In the genomic region with DNA sequence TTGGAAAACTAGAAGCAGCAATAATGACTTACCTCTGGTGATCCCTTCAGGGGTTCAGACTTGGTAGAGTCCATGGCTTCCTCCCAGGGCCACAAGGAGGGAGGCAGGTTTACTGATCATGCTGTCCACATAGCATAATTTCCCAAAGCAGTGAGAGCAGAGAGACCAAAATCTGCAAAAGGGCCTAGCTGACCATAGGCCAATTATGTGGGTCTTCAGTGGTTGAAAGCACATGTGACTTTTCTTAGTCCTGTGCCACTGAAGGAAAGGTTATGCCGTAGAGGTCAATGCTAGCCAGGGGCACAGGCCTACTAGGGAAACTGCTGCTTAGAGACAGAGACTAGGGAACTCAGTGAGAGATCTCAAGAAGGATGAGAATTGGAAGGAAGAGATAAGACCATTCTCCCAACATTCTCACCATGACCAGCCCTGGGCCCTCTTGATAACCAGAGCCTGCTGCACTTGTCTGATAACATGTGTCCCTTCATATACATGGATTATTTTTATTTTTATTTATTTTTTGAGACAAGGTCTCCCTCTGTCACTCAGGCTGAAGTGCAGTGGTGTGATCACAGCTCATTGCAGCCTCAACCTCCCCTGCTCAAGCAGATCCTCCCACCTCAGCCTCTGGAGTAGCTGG, we compare ENCODE assay signal across 1 cellular context.
A peak's percentile ranks its signal among the peaks of the same experiment; 100 is the strongest.
TF ChIP-seq lines count a peak whose summit lies in the region.

No MANE protein-coding gene starts in this region.

TF ChIP-seq in K562, 482 proteins besides CTCF, POLR2A, EP300 and RAD21 (continued from another document and continues in another):
- TF ChIP-seq, protein P1, sequence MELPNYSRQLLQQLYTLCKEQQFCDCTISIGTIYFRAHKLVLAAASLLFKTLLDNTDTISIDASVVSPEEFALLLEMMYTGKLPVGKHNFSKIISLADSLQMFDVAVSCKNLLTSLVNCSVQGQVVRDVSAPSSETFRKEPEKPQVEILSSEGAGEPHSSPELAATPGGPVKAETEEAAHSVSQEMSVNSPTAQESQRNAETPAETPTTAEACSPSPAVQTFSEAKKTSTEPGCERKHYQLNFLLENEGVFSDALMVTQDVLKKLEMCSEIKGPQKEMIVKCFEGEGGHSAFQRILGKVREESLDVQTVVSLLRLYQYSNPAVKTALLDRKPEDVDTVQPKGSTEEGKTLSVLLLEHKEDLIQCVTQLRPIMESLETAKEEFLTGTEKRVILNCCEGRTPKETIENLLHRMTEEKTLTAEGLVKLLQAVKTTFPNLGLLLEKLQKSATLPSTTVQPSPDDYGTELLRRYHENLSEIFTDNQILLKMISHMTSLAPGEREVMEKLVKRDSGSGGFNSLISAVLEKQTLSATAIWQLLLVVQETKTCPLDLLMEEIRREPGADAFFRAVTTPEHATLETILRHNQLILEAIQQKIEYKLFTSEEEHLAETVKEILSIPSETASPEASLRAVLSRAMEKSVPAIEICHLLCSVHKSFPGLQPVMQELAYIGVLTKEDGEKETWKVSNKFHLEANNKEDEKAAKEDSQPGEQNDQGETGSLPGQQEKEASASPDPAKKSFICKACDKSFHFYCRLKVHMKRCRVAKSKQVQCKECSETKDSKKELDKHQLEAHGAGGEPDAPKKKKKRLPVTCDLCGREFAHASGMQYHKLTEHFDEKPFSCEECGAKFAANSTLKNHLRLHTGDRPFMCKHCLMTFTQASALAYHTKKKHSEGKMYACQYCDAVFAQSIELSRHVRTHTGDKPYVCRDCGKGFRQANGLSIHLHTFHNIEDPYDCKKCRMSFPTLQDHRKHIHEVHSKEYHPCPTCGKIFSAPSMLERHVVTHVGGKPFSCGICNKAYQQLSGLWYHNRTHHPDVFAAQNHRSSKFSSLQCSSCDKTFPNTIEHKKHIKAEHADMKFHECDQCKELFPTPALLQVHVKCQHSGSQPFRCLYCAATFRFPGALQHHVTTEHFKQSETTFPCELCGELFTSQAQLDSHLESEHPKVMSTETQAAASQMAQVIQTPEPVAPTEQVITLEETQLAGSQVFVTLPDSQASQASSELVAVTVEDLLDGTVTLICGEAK (IDR thresholded peaks at IDR 0.05), result no peak; the same call in 1 of the 2 replicates
- TF ChIP-seq, protein P1 (CRISPR knock-in tag; IDR thresholded peaks at IDR 0.05), result no peak
- TF ChIP-seq ZBTB8A (IDR thresholded peaks at IDR 0.05; ENCODE audit: partially characterized antibody) (no peak), ZNF197 (CRISPR knock-in tag; IDR thresholded peaks at IDR 0.05; ENCODE audit: low read depth) (peak; percentile 97), RBBP5 (IDR thresholded peaks at IDR 0.05; ENCODE audit: borderline replicate concordance, insufficient read depth, low read length, poor library complexity, severe bottlenecking) (peak; percentile 65), DPF2 (IDR thresholded peaks at IDR 0.05) (peak; percentile 100), THAP7 (CRISPR knock-in tag; IDR thresholded peaks at IDR 0.05) (no peak), KLF1 (tag; IDR thresholded peaks at IDR 0.05) (no peak), ARHGAP35 (IDR thresholded peaks at IDR 0.05; ENCODE audit: partially characterized antibody) (no peak), ZNF407 (IDR thresholded peaks at IDR 0.05; ENCODE audit: low read depth) (no peak), HDAC3 (IDR thresholded peaks at IDR 0.05; ENCODE audit: borderline replicate concordance, partially characterized antibody) (no peak), USF2 (CRISPR knock-in tag; IDR thresholded peaks at IDR 0.05) (peak; percentile 50), ZNF785 (CRISPR knock-in tag; IDR thresholded peaks at IDR 0.05) (no peak), BHLHE40 (IDR thresholded peaks at IDR 0.05; ENCODE audit: low read length) (peak; percentile 54), ELK1 (CRISPR knock-in tag; IDR thresholded peaks at IDR 0.05) (no peak), ATF1 (CRISPR knock-in tag; IDR thresholded peaks at IDR 0.05) (no peak), ATF1 (tag; IDR thresholded peaks at IDR 0.05) (peak; percentile 46), E2F8 (IDR thresholded peaks at IDR 0.05; ENCODE audit: low read depth, partially characterized antibody) (peak; percentile 52), MCM7 (IDR thresholded peaks at IDR 0.05) (no peak)
- TF ChIP-seq, protein P2, sequence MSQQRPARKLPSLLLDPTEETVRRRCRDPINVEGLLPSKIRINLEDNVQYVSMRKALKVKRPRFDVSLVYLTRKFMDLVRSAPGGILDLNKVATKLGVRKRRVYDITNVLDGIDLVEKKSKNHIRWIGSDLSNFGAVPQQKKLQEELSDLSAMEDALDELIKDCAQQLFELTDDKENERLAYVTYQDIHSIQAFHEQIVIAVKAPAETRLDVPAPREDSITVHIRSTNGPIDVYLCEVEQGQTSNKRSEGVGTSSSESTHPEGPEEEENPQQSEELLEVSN (IDR thresholded peaks at IDR 0.05; ENCODE audit: borderline replicate concordance in 1 of 2, extremely low read depth in 1 of 2, insufficient read depth in 1 of 2, insufficient read length in 1 of 2, low read depth in 1 of 2, low read length in 1 of 2, poor library complexity in 1 of 2, severe bottlenecking in 1 of 2), result peak in 1 of 2 experiments; percentile 22
- TF ChIP-seq, protein P3, sequence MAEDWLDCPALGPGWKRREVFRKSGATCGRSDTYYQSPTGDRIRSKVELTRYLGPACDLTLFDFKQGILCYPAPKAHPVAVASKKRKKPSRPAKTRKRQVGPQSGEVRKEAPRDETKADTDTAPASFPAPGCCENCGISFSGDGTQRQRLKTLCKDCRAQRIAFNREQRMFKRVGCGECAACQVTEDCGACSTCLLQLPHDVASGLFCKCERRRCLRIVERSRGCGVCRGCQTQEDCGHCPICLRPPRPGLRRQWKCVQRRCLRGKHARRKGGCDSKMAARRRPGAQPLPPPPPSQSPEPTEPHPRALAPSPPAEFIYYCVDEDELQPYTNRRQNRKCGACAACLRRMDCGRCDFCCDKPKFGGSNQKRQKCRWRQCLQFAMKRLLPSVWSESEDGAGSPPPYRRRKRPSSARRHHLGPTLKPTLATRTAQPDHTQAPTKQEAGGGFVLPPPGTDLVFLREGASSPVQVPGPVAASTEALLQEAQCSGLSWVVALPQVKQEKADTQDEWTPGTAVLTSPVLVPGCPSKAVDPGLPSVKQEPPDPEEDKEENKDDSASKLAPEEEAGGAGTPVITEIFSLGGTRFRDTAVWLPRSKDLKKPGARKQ (CRISPR knock-in tag; IDR thresholded peaks at IDR 0.05), result no peak
